Comparison of ENCODE assay signal across 8 cellular contexts in the genomic region with DNA sequence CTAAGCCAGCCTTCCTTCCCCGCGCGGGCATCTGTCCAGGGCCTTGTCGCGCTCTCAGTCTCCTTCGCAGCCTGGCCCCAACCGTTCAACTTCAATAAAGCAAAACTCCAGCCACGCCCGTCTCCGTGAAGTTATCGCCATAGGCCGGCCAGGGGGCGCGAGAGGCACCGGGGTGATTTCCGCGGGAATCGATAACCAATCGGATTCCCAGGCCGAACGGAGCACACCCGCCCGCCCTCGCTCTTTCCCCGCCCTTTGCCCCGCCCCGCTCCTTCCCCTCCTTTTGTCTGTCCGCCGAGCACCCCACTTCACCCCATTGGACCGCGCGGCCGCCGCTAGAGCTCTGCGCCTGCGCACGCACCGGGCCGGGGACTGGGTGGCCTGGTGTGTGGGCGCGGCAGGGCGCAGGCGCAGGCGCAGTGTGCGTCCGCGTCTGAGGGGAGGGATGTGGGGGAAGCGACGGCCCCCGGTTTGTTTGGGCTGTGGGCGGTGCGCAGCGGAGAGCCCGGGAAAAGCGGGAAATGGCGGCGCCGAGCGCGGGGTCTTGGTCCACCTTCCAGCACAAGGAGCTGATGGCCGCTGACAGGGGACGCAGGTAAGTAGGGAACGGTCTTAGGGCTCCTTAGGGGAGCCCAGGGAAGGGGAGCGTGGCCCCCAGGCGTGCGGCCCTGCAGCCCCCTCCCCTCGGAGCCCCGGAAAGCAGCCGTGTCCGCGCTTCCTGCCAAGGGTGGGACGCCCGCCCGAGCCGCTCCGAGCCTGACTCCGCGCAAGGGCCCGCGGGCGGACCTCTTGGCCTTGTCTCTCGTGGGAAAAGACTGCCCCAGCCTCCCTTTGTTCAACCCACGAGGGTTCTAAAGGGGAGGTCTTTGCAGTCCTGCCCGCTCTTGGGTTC. TPM values are rescaled to one million over a fixed set of nuclear protein-coding genes. Genes with fewer than 3 reads are reported as not detected.
DNase-seq lines count a peak whose midpoint lies in the region; ATAC-seq and TF ChIP-seq lines count a peak whose summit lies in the region.

A gene (plus strand): TSS at position 417 of the 892 bp plus-strand sequence. CDS start 105 bp downstream, at position 522.

- TF ChIP-seq CTCF in colonic mucosa (IDR thresholded peaks at IDR 0.05), result peak; percentile 35

- peak; percentile 84 for ATAC-seq in GM19328 (IDR thresholded peaks at IDR 0.05; ENCODE audit: unreplicated experiment)
- ATAC-seq in HG03469 (IDR thresholded peaks at IDR 0.05; ENCODE audit: unreplicated experiment), result peak; percentile 91
- peak; percentile 74 for ATAC-seq in left colon

- H3K36me3 ChIP-seq in BLaER1 treated with 17β-estradiol and CSF1 and Interleukin-3, amounts not matched to agents 10 nM and 100 nM, result peaks cover 19 to 38% (median 33%) of the 10 kb centered on the region in 11 experiments
- H3K36me3 ChIP-seq in colonic mucosa, result peaks cover 1% of the 10 kb centered on the region

- H3K9me3 ChIP-seq in BLaER1 treated with 17β-estradiol and CSF1 and Interleukin-3, amounts not matched to agents 10 nM and 100 nM (replicated peaks in 1 of 11), result peaks cover 0 to 15% (median 0%) of the 10 kb centered on the region in 11 experiments; a peak in 11 of 22 replicates
- no peaks in the 10 kb centered on the region for H3K9me3 ChIP-seq in colonic mucosa

- H3K4me1 ChIP-seq in BLaER1 treated with 17β-estradiol and CSF1 and Interleukin-3, amounts not matched to agents 10 nM and 100 nM, result peaks cover 19 to 53% (median 38%) of the 10 kb centered on the region in 10 experiments
- H3K4me1 ChIP-seq in colonic mucosa, result peaks cover 4% of the 10 kb centered on the region

- peaks cover 0 to 46% (median 35%) of the 10 kb centered on the region in 11 experiments; a peak in 19 of 22 replicates for H4K20me1 ChIP-seq in BLaER1 treated with 17β-estradiol and CSF1 and Interleukin-3, amounts not matched to agents 10 nM and 100 nM

- DNase-seq in NCI-H526 (lab: John Stamatoyannopoulos, UW), result peak; percentile 91 to 99
- DNase-seq in activated CD4-positive, alpha-beta T cell treated with anti-CD3 and anti-CD28 coated beads for 48 hours, result peak; percentile 99
- DNase-seq in colonic mucosa, result peak; percentile 99
- peak; percentile 98 for DNase-seq in left colon
- DNase-seq in stimulated activated CD4-positive, alpha-beta T cell treated with anti-CD3 and anti-CD28 coated beads, Interleukin-1b, Interleukin-23, amount 100 ng/mL, for 4 hours (ENCODE audit: low read depth in 2 of 2), result peak; percentile 98

- peak within 1 kb of the TSS; percentile 86 to 99 (median 93) for H3K4me3 ChIP-seq in BLaER1 treated with 17β-estradiol and CSF1 and Interleukin-3, amounts not matched to agents 10 nM and 100 nM
- peak within 1 kb of the TSS; percentile 89 for H3K4me3 ChIP-seq in colonic mucosa

- H3K9ac ChIP-seq in BLaER1 treated with 17β-estradiol and CSF1 and Interleukin-3, amounts not matched to agents 10 nM and 100 nM, result peak within 1 kb of the TSS; percentile 89 to 99 (median 96)
- peak within 1 kb of the TSS; percentile 74 to 79 for H3K9ac ChIP-seq in colonic mucosa (ENCODE audit: low read depth in 2 of 2, low read length in 2 of 2)

- no peaks in the 10 kb centered on the region for H3K27me3 ChIP-seq in BLaER1 treated with 17β-estradiol and CSF1 and Interleukin-3, amounts not matched to agents 10 nM and 100 nM
- H3K27me3 ChIP-seq in colonic mucosa, result no peaks in the 10 kb centered on the region

- peak within 1 kb of the TSS; percentile 75 to 94 (median 89) for H3K4me2 ChIP-seq in BLaER1 treated with 17β-estradiol and CSF1 and Interleukin-3, amounts not matched to agents 10 nM and 100 nM

- intact Hi-C loops in colonic mucosa (cut with DNase I) (no loop called here), left colon (cut with DNase I, micrococcal nuclease) (no loop called here)

- peak within 1 kb of the TSS; percentile 79 to 98 (median 96) for H3K27ac ChIP-seq in BLaER1 treated with 17β-estradiol and CSF1 and Interleukin-3, amounts not matched to agents 10 nM and 100 nM
- H3K27ac ChIP-seq in colonic mucosa, result peak within 1 kb of the TSS; percentile 93

RNA-seq across cellular contexts. Expression of the gene that starts here (rescaled TPM):
- 10 to 100 TPM; 33.9 to 47.0 TPM for total RNA-seq in colonic mucosa
- total RNA-seq in left colon, result 10 to 100 TPM; 29.9 to 39.4 TPM

Comparison
In these comparisons a context has a peak if more than half of its experiments do, and no peak if none do; other contexts are left out.
1. Peak in every context shown above with its lines: DNase-seq, ATAC-seq, H3K4me3 ChIP-seq and H3K27ac ChIP-seq.